In genomic region chr13:51270606-51271005, GRCh38 we compare ENCODE assay signal across 16 cellular contexts. TPM values are rescaled to one million over a fixed set of nuclear protein-coding genes. Genes with fewer than 3 reads are reported as not detected.
DNase-seq lines count a peak whose midpoint lies in the region; ATAC-seq and TF ChIP-seq lines count a peak whose summit lies in the region.
"Had no signal": no experiment of that assay in that cellular context is flagged by ENCODE, and none has a peak within 500 bp of the region (broad histone marks: within the 10 kb centered on the region; RNA-seq: fewer than 3 reads in every experiment).

No MANE protein-coding gene starts in this region.

- peaks cover 32% of the 10 kb centered on the region for H3K4me1 ChIP-seq in GM23338 (ENCODE audit: insufficient read depth)
- H3K4me1 ChIP-seq in heart left ventricle, result peaks cover 0 to 43% (median 10%) of the 10 kb centered on the region in 12 donors
- no peaks in the 10 kb centered on the region for H3K4me1 ChIP-seq in foreskin keratinocyte

- H3K36me3 Mint-ChIP-seq in GM23338 (ENCODE audit: low read depth) (peaks cover 6% of the 10 kb centered on the region), brain (peaks cover under 1% of the 10 kb centered on the region)
- H3K36me3 Mint-ChIP-seq: IgD-negative memory B cell had no signal

- no peaks in the 10 kb centered on the region for H3K9me2 ChIP-seq in GM23338 (ENCODE audit: insufficient read depth)

- H3K9me3 Mint-ChIP-seq in GM23338, result no peaks in the 10 kb centered on the region
- H3K9me3 Mint-ChIP-seq in brain, result no peaks in the 10 kb centered on the region
- H3K9me3 Mint-ChIP-seq: IgD-negative memory B cell had no signal

- TF ChIP-seq CTCF in GM23338 (conservative IDR thresholded peaks at IDR 0.05; ENCODE audit: low read depth in 2 of 2) (no peak), brain (conservative IDR thresholded peaks at IDR 0.05) (no peak), heart left ventricle (IDR thresholded peaks at IDR 0.05) (no peak), foreskin keratinocyte (conservative IDR thresholded peaks at IDR 0.05) (no peak)

- H3K4me3 Mint-ChIP-seq in GM23338 (no peak overlapping the region), brain (no peak overlapping the region)
- H3K4me3 Mint-ChIP-seq: B cell, IgD-negative memory B cell had no signal

- 56 to 87% (median 62%) methylated on average over 3 of the region's 3 CpGs for WGBS in heart left ventricle, 4 donors

- peaks cover 35% of the 10 kb centered on the region for H3K4me1 Mint-ChIP-seq in GM23338
- peaks cover 34% of the 10 kb centered on the region for H3K4me1 Mint-ChIP-seq in brain
- H3K4me1 Mint-ChIP-seq: B cell, IgD-negative memory B cell had no signal

- ATAC-seq in GM23338 (no peak), heart left ventricle (no peak), foreskin keratinocyte (no peak)
- ATAC-seq: Right ventricle myocardium inferior had no signal

- H3K27me3 Mint-ChIP-seq in GM23338 (ENCODE audit: insufficient read depth, low read depth, poor library complexity) (peaks cover under 1% of the 10 kb centered on the region), brain (no peaks in the 10 kb centered on the region)

- peaks cover 12% of the 10 kb centered on the region for H3K36me3 ChIP-seq in GM23338 (ENCODE audit: insufficient read depth)
- H3K36me3 ChIP-seq in heart left ventricle, result no peaks in the 10 kb centered on the region

- H3F3A ChIP-seq in GM23338 (replicated peaks; ENCODE audit: low read depth), result 0 out of 2 replicates have a peak, but pooled peaks cover 7% of the 10 kb centered on the region

- intact Hi-C loops in heart left ventricle (cut with DNase I), result loop anchor here in 1 of 10 donors (5.0 kb wide), 1 partner anchor 38 kb away; no protein-coding TSS in a partner anchor

- H3K27ac ChIP-seq in GM23338 (ENCODE audit: low read depth) (no peak overlapping the region), substantia nigra (ENCODE audit: low read depth, low read length, poor library complexity, severe bottlenecking) (peak overlapping the region; percentile 75), heart left ventricle (peak overlapping the region in 2 of 12 donors; percentile 5 to 46), foreskin keratinocyte (no peak overlapping the region)

- peaks cover 23% of the 10 kb centered on the region for H4K20me1 ChIP-seq in GM23338 (replicated peaks; ENCODE audit: insufficient read depth)

- H3K27ac Mint-ChIP-seq in GM23338 (no peak overlapping the region), brain (peak overlapping the region; percentile 2 to 74 (median 28))
- H3K27ac Mint-ChIP-seq: B cell, IgD-negative memory B cell had no signal

- H3K4me3 ChIP-seq in GM23338, result no peak overlapping the region
- no peak overlapping the region for H3K4me3 ChIP-seq in heart left ventricle

- 0 out of 2 replicates have a peak overlapping the region, but pooled peaks have one; percentile 12 for H3K4me2 ChIP-seq in GM23338

- TF ChIP-seq POLR2A in heart left ventricle (IDR thresholded peaks at IDR 0.05), result no peak

- H3K79me2 ChIP-seq in GM23338 (replicated peaks; ENCODE audit: insufficient read depth), result peaks cover 50% of the 10 kb centered on the region

- H3K9me3 ChIP-seq in heart left ventricle, result no peaks in the 10 kb centered on the region

- H3K27me3 ChIP-seq in GM23338 (ENCODE audit: insufficient read depth) (no peaks in the 10 kb centered on the region), heart left ventricle (no peaks in the 10 kb centered on the region), foreskin keratinocyte (peaks cover 49% of the 10 kb centered on the region)

- DNase-seq in GM23338 (ENCODE audit: low spot score) (no peak), globus pallidus (ENCODE audit: low spot score) (peak; percentile 60), substantia nigra (lab: John Stamatoyannopoulos, UW) (peak in 2 of 49 donors; percentile 19 to 31), NCI-H146 treated with DMSO at 0.1 percent for 48 hours (lab: John Stamatoyannopoulos, UW; ENCODE audit: unreplicated experiment) (no peak), heart left ventricle (no peak), foreskin keratinocyte (no peak)
- DNase-seq: DMS79, HCEC 1CT, Karpas-422, NCI-H1417, NCI-H187, NCI-H446 had no signal

- H2AFZ ChIP-seq in GM23338, result no peak overlapping the region

TF ChIP-seq in GM23338, 12 proteins besides CTCF, POLR2A, EP300 and RAD21:
- TF ChIP-seq CREB1 (CRISPR knock-in tag; IDR thresholded peaks at IDR 0.05; ENCODE audit: low read depth) (no peak), ZNF331 (CRISPR knock-in tag; IDR thresholded peaks at IDR 0.05; ENCODE audit: low read depth) (no peak), NANOG (IDR thresholded peaks at IDR 0.05; ENCODE audit: borderline replicate concordance) (no peak), JUNB (IDR thresholded peaks at IDR 0.05; ENCODE audit: unreplicated experiment) (no peak), POLR2AphosphoS5 (IDR thresholded peaks at IDR 0.05; ENCODE audit: low read depth) (no peak), STAT1 (IDR thresholded peaks at IDR 0.05; ENCODE audit: unreplicated experiment) (no peak)
- TF ChIP-seq, protein P1, sequence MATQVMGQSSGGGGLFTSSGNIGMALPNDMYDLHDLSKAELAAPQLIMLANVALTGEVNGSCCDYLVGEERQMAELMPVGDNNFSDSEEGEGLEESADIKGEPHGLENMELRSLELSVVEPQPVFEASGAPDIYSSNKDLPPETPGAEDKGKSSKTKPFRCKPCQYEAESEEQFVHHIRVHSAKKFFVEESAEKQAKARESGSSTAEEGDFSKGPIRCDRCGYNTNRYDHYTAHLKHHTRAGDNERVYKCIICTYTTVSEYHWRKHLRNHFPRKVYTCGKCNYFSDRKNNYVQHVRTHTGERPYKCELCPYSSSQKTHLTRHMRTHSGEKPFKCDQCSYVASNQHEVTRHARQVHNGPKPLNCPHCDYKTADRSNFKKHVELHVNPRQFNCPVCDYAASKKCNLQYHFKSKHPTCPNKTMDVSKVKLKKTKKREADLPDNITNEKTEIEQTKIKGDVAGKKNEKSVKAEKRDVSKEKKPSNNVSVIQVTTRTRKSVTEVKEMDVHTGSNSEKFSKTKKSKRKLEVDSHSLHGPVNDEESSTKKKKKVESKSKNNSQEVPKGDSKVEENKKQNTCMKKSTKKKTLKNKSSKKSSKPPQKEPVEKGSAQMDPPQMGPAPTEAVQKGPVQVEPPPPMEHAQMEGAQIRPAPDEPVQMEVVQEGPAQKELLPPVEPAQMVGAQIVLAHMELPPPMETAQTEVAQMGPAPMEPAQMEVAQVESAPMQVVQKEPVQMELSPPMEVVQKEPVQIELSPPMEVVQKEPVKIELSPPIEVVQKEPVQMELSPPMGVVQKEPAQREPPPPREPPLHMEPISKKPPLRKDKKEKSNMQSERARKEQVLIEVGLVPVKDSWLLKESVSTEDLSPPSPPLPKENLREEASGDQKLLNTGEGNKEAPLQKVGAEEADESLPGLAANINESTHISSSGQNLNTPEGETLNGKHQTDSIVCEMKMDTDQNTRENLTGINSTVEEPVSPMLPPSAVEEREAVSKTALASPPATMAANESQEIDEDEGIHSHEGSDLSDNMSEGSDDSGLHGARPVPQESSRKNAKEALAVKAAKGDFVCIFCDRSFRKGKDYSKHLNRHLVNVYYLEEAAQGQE (IDR thresholded peaks at IDR 0.05; ENCODE audit: unreplicated experiment), result no peak

RNA-seq across cellular contexts. Expression of gene FAM124A, which starts 48.4 kb away (rescaled TPM):
- 84.1 and 109 TPM in 2 replicates for total RNA-seq in GM23338 (2014; rRNA removed; shearing (Covaris generic))
- polyA plus RNA-seq in GM23338 (2016; fragmentation: Nextera tagmentation; extraction: Ambion mirVana) (35.9 and 37.7 TPM in 2 replicates), brain (ENCODE audit: insufficient read depth, low read depth, low replicate concordance) (11.3 TPM), heart left ventricle (1 to 10 TPM; 4.1 TPM), foreskin keratinocyte (0.01 and 0.03 TPM in 2 replicates)
- total RNA-seq in heart left ventricle (10 to 100 TPM in 2 of 9 donors, 1 to 10 TPM in 7; 5.6 to 16.8 (median 8.0) TPM), foreskin keratinocyte (0.04 TPM in 1 of 2 replicates, not detected in the other)
- polyA plus RNA-seq: IgD-negative memory B cell had no signal
